In the genomic region with DNA sequence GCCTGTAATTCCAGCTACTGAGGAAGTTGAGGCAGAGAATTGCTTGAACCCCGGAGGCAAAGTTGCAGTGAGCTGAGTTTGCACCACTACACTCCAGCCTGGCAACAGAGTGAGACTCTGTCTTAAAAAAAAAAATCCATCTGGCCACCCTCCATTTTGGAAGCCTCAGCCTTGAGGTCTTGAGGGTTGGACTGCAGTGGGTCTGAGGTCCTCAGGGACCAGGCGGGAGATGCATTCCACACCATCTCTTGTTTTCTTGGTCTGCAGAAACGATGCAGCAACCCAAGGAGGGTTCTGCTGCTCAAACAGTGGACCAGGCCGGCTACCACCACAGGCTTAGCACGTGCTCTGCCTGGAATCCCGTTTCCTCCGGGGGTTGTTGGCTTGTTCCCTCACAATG, we compare ENCODE assay signal across 32 cellular contexts.
"Had no signal": no experiment of that assay in that cellular context is flagged by ENCODE, and none has a peak within 500 bp of the region (broad histone marks: within the 10 kb centered on the region; RNA-seq: fewer than 3 reads in every experiment).

No MANE protein-coding gene starts in this region.

- H3K27me3 Mint-ChIP-seq: activated B cell treated with CpG ODN at 0.5 μM for 24 hours; activated CD4-positive, alpha-beta memory T cell treated with anti-CD3 and anti-CD28 coated beads for 36 hours had no signal

- H3K9me3 Mint-ChIP-seq: activated B cell treated with CpG ODN at 0.5 μM for 24 hours; activated CD4-positive, alpha-beta memory T cell treated with anti-CD3 and anti-CD28 coated beads for 36 hours; activated naive CD4-positive, alpha-beta T cell treated with anti-CD3 and anti-CD28 coated beads for 36 hours; activated naive CD4-positive, alpha-beta T cell treated with anti-CD3 and anti-CD28 coated beads, Interleukin-2, amount 50 U/mL, for 72 hours; activated T-cell treated with anti-CD3 and anti-CD28 coated beads, Interleukin-2, amount 50 U/mL, for 4 hours; activated T-helper 1 cell treated with anti-CD3 and anti-CD28 coated beads, Interleukin-12 subunit alpha, Interleukin-12 subunit beta, Interleukin-2, Interleukin-4 antibody, amounts not matched to agents 30 ng/mL and 10 ng/mL and 1 ng/mL, durations not matched to agents 14 hours and 24 hours and 36 hours had no signal

- H3K27me3 ChIP-seq: adrenal gland, body of pancreas, breast epithelium, Peyer's patch had no signal

- H3K4me3 ChIP-seq: adrenal gland, body of pancreas, breast epithelium, Peyer's patch had no signal

- H3K4me1 Mint-ChIP-seq: activated B cell treated with CpG ODN at 0.5 μM for 24 hours had no signal

- H3K36me3 Mint-ChIP-seq: activated CD4-positive, alpha-beta memory T cell treated with anti-CD3 and anti-CD28 coated beads for 36 hours; activated naive CD4-positive, alpha-beta T cell treated with anti-CD3 and anti-CD28 coated beads, Interleukin-2, amount 50 U/mL, for 72 hours had no signal

- H3K9me3 ChIP-seq: adrenal gland, body of pancreas, breast epithelium, Peyer's patch had no signal

- DNase-seq: activated B cell treated with CpG ODN at 0.5 μM for 24 hours; activated CD4-positive, alpha-beta memory T cell treated with anti-CD3 and anti-CD28 coated beads for 36 hours; activated CD4-positive, alpha-beta T cell treated with anti-CD3 and anti-CD28 coated beads for 4 hours; activated CD4-positive, alpha-beta T cell treated with anti-CD3 and anti-CD28 coated beads, Interleukin-2, amount 50 U/mL, for 1 hour; activated CD4-positive, CD25-positive, alpha-beta regulatory T cell treated with anti-CD3 and anti-CD28 coated beads, Interleukin-2, amount 50 U/mL, for 72 hours; activated CD8-positive, alpha-beta memory T cell treated with anti-CD3 and anti-CD28 coated beads, Interleukin-2, amount 50 U/mL, for 4 hours; activated gamma-delta T cell treated with Interleukin-2 at 50 U/mL for 16 hours; activated naive CD4-positive, alpha-beta T cell treated with anti-CD3 and anti-CD28 coated beads for 36 hours; activated T-cell treated with anti-CD3 and anti-CD28 coated beads for 4 hours; activated T-cell treated with anti-CD3 and anti-CD28 coated beads, Interleukin-2, amount 50 U/mL, for 4 hours; adrenal gland; body of pancreas; caudate nucleus; NCI-H1105; NCI-H1417 treated with DMSO at 0.1 percent for 48 hours; NCI-H187 treated with DMSO at 0.1 percent for 48 hours; NCI-H2081 treated with DMSO at 0.1 percent for 48 hours; NCI-H345; NCI-H524 treated with DMSO at 0.1 percent for 48 hours; NCI-H748 treated with DMSO at 0.1 percent for 48 hours; NK-92 treated with Interleukin-12 subunit alpha and Interleukin-12 subunit beta, amount 100 ng/mL, for 24 hours; PC-3; Peyer's patch; RPMI8226; SW 1271; T-helper 1 cell; T-helper 2 cell; T-helper 9 cell had no signal

- ATAC-seq: activated naive CD4-positive, alpha-beta T cell treated with anti-CD3 and anti-CD28 coated beads, Interleukin-2, amount 50 U/mL, for 72 hours; activated T-cell treated with anti-CD3 and anti-CD28 coated beads, Interleukin-2, amount 50 U/mL, for 4 hours; body of pancreas; PC-3 had no signal

- H3K4me1 ChIP-seq: adrenal gland, body of pancreas, breast epithelium, Peyer's patch had no signal

- H3K36me3 ChIP-seq: adrenal gland, breast epithelium, Peyer's patch had no signal

- H3K27ac Mint-ChIP-seq: activated B cell treated with CpG ODN at 0.5 μM for 24 hours; activated CD4-positive, alpha-beta memory T cell treated with anti-CD3 and anti-CD28 coated beads for 36 hours; activated naive CD4-positive, alpha-beta T cell treated with anti-CD3 and anti-CD28 coated beads for 36 hours; activated naive CD4-positive, alpha-beta T cell treated with anti-CD3 and anti-CD28 coated beads, Interleukin-2, amount 50 U/mL, for 72 hours; activated T-helper 1 cell treated with anti-CD3 and anti-CD28 coated beads, Interleukin-12 subunit alpha, Interleukin-12 subunit beta, Interleukin-2, Interleukin-4 antibody, amounts not matched to agents 30 ng/mL and 10 ng/mL and 1 ng/mL, durations not matched to agents 14 hours and 24 hours and 36 hours had no signal

- H3K4me3 Mint-ChIP-seq: activated B cell treated with CpG ODN at 0.5 μM for 24 hours; activated CD4-positive, alpha-beta memory T cell treated with anti-CD3 and anti-CD28 coated beads for 36 hours; activated naive CD4-positive, alpha-beta T cell treated with anti-CD3 and anti-CD28 coated beads for 36 hours; activated T-cell treated with anti-CD3 and anti-CD28 coated beads, Interleukin-2, amount 50 U/mL, for 4 hours; activated T-helper 1 cell treated with anti-CD3 and anti-CD28 coated beads, Interleukin-12 subunit alpha, Interleukin-12 subunit beta, Interleukin-2, Interleukin-4 antibody, amounts not matched to agents 30 ng/mL and 10 ng/mL and 1 ng/mL, durations not matched to agents 14 hours and 24 hours and 36 hours had no signal

- H3K27ac ChIP-seq: adrenal gland, body of pancreas, breast epithelium, Peyer's patch, VCaP had no signal
